ENCODE assay signal across 9 cellular contexts in the genomic region with DNA sequence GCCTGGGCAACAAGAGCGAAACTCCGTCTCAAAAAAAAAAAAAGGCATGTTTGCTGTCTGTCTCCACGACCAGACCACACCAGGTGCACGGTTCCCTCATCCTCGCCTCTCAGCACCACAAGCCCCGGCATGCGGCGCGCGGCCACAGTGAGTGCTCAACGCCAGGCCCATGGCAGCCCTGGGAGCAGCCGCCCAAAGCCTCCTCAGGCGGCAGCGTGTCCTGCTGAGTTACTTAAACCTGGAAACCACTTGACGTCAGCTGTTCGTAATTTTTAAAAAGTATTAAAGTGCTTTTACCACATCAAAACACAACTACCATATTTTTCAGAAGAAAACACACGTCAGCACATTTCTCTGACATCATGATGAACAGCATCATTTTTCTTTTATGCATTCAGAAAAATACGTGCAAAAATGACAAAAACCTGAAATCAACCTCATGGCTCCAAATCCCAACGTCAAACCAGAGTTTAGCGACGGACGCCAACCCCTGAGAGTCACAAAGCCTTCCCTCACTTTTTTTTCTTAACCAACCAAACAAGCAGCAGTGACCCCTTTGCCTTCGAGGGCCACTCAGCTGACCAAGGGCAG. TPM values are rescaled to one million over a fixed set of nuclear protein-coding genes. Genes with fewer than 3 reads are reported as not detected.
DNase-seq lines count a peak whose midpoint lies in the region; ATAC-seq and TF ChIP-seq lines count a peak whose summit lies in the region.
"Had no signal": no experiment of that assay in that cellular context is flagged by ENCODE, and none has a peak within 500 bp of the region (broad histone marks: within the 10 kb centered on the region; RNA-seq: fewer than 3 reads in every experiment).

No MANE protein-coding gene starts in this region.

- H3K9me2 ChIP-seq in OCI-LY1 (ENCODE audit: low read depth, low read length), result no peaks in the 10 kb centered on the region

- H4K20me1 ChIP-seq in OCI-LY1 (ENCODE audit: insufficient read depth, low read length), result no peaks in the 10 kb centered on the region

- DNase-seq in G401 (ENCODE audit: low spot score) (peak; percentile 65), coronary artery (ENCODE audit: low spot score) (no peak), progenitor cell of endocrine pancreas (ENCODE audit: low spot score, unreplicated experiment) (no peak), RKO (ENCODE audit: low spot score) (no peak), NCI-H446 (lab: John Stamatoyannopoulos, UW) (no peak), epidermal melanocyte (ENCODE audit: insufficient read length, low spot score) (no peak)

- peak overlapping the region; percentile 11; the same call in 1 of the 2 replicates for H3K9ac ChIP-seq in OCI-LY1 (ENCODE audit: low read length)

- H3K36me3 Mint-ChIP-seq in progenitor cell of endocrine pancreas (ENCODE audit: insufficient read depth), result peaks cover 8% of the 10 kb centered on the region

- peaks cover 13% of the 10 kb centered on the region for H3K4me1 Mint-ChIP-seq in progenitor cell of endocrine pancreas (ENCODE audit: low read depth)

- peak overlapping the region; percentile 66 for H3K4me3 Mint-ChIP-seq in progenitor cell of endocrine pancreas (ENCODE audit: low read depth)

- H3F3A ChIP-seq in OCI-LY1 (ENCODE audit: insufficient read depth, low read length), result no peaks in the 10 kb centered on the region

- no peak overlapping the region for H2AFZ ChIP-seq in OCI-LY1 (ENCODE audit: low read length)

- H3K79me2 ChIP-seq in OCI-LY1 (ENCODE audit: insufficient read depth, low read length), result no peaks in the 10 kb centered on the region

- H3K4me2 ChIP-seq in OCI-LY1 (ENCODE audit: low read length), result peak overlapping the region; percentile 65; the same call in 1 of the 2 replicates

- no peaks in the 10 kb centered on the region for H3K27me3 ChIP-seq in OCI-LY1 (ENCODE audit: insufficient read depth, low read length)

- H3K4me1 ChIP-seq in OCI-LY1 (ENCODE audit: insufficient read depth, low read length, severe bottlenecking), result peaks cover 33% of the 10 kb centered on the region

- peaks cover 16% of the 10 kb centered on the region for H3K36me3 ChIP-seq in OCI-LY1 (ENCODE audit: insufficient read depth, low read length)

- H3K4me3 ChIP-seq in OCI-LY1 (ENCODE audit: low read depth, low read length, poor library complexity, severe bottlenecking) (peak overlapping the region; percentile 89), coronary artery (peak overlapping the region; percentile 89)

- no peaks in the 10 kb centered on the region for H3K9me3 ChIP-seq in OCI-LY1 (ENCODE audit: low read length)

- peak overlapping the region; percentile 91 for H3K27ac Mint-ChIP-seq in progenitor cell of endocrine pancreas

- in situ Hi-C loops in G401 (cut with HindIII; ENCODE audit: low sequenced_read_pairs), result no loop called here

- TF ChIP-seq CTCF in OCI-LY1 (IDR thresholded peaks at IDR 0.05; ENCODE audit: low read length) (no peak), coronary artery (IDR thresholded peaks at IDR 0.05) (no peak), progenitor cell of endocrine pancreas (IDR thresholded peaks at IDR 0.05; ENCODE audit: unreplicated experiment) (no peak)

- no peaks in the 10 kb centered on the region for H3K27me3 Mint-ChIP-seq in progenitor cell of endocrine pancreas

- H3K9me3 Mint-ChIP-seq in progenitor cell of endocrine pancreas (ENCODE audit: low read depth), result no peaks in the 10 kb centered on the region

- ATAC-seq in HG02610 (IDR thresholded peaks at IDR 0.05; ENCODE audit: unreplicated experiment), result no peak

- peak overlapping the region; percentile 22 for H3K27ac ChIP-seq in OCI-LY1 (ENCODE audit: low read depth, low read length, poor library complexity, severe bottlenecking)
- peak overlapping the region in 1 of 2 donors; percentile 98 for H3K27ac ChIP-seq in coronary artery

RNA-seq across cellular contexts. Expression of a gene that starts 2.1 kb away (rescaled TPM):
- total RNA-seq in G401 (2014; rRNA removed; shearing (Covaris generic)), result 70.5 and 73.2 TPM in 2 replicates
- total RNA-seq in progenitor cell of endocrine pancreas, result 49.2 and 57.0 TPM in 2 replicates

RNA-seq across cellular contexts. Expression of a gene that starts 2.7 kb away (rescaled TPM):
- total RNA-seq in G401 (2014; rRNA removed; shearing (Covaris generic)), result 14.8 and 19.8 TPM in 2 replicates
- total RNA-seq in progenitor cell of endocrine pancreas, result 29.4 and 32.6 TPM in 2 replicates

RNA-seq across cellular contexts. Expression of a gene that starts 13.1 kb away (rescaled TPM):
- total RNA-seq in G401 (2014; rRNA removed; shearing (Covaris generic)), result 18.2 and 27.9 TPM in 2 replicates
- total RNA-seq in progenitor cell of endocrine pancreas, result 100.0 and 111 TPM in 2 replicates

RNA-seq across cellular contexts. Expression of a gene that starts 54.3 kb away (rescaled TPM):
- total RNA-seq in G401 (2014; rRNA removed; shearing (Covaris generic)), result 201 and 229 TPM in 2 replicates
- total RNA-seq in progenitor cell of endocrine pancreas, result 112 and 120 TPM in 2 replicates

RNA-seq across cellular contexts. Expression of a gene that starts 55.9 kb away (rescaled TPM):
- not detected in 2 replicates for total RNA-seq in G401 (2014; rRNA removed; shearing (Covaris generic))
- 1.1 and 2.7 TPM in 2 replicates for total RNA-seq in progenitor cell of endocrine pancreas
- total RNA-seq: M059J had no signal
